Comparison of ENCODE assay signal across 8 cellular contexts in genomic region chrX:119853449-119853848, GRCh38. TPM values are rescaled to one million over a fixed set of nuclear protein-coding genes. Genes with fewer than 3 reads are reported as not detected.
DNase-seq lines count a peak whose midpoint lies in the region; ATAC-seq, FAIRE-seq and TF ChIP-seq lines count a peak whose summit lies in the region.

No MANE protein-coding gene starts in this region.

- H3K4me1 ChIP-seq in Loucy (ENCODE audit: insufficient read depth, low read length, poor library complexity, severe bottlenecking): peaks cover 10% of the 10 kb centered on the region

- H3K27me3 ChIP-seq in Loucy (ENCODE audit: insufficient read depth, low read length, poor library complexity, severe bottlenecking): no peaks in the 10 kb centered on the region
- H3K27me3 ChIP-seq in dorsolateral prefrontal cortex: peaks cover 0 to 31% (median 0%) of the 10 kb centered on the region in 45 donors

- FAIRE-seq in H54 (lab: Jason Lieb, UNC): no peak

- H3K79me2 ChIP-seq in Loucy (ENCODE audit: insufficient read depth, low read length): peaks cover 34% of the 10 kb centered on the region

- H3K4me3 ChIP-seq in Loucy (ENCODE audit: low read length, poor library complexity, severe bottlenecking) (peak overlapping the region; percentile 89), dorsolateral prefrontal cortex (peak overlapping the region in 58 of 59 donors; percentile 38 to 85 (median 70))

- TF ChIP-seq CTCF in C4-2B (conservative IDR thresholded peaks at IDR 0.05) (no peak), Loucy (conservative IDR thresholded peaks at IDR 0.05; ENCODE audit: low read length) (no peak), dorsolateral prefrontal cortex (IDR thresholded peaks at IDR 0.05 in 54 of 56, conservative IDR thresholded peaks at IDR 0.05 in 2 of 56; ENCODE audit: low read depth in 1 of 56, partially characterized antibody in 56 of 56) (peak in 1 of 56 donors; percentile 10), nephron (IDR thresholded peaks at IDR 0.05; ENCODE audit: unreplicated experiment in 3 of 3) (no peak)

- H3K9ac ChIP-seq in Loucy (ENCODE audit: low read depth, low read length, poor library complexity, severe bottlenecking): peak overlapping the region; percentile 72

- H3K27me3 Mint-ChIP-seq in nephron (ENCODE audit: low read depth): peaks cover 4% of the 10 kb centered on the region

- peaks cover 11% of the 10 kb centered on the region for H3K9me3 Mint-ChIP-seq in nephron

- H3K27ac ChIP-seq in C4-2B (peak overlapping the region; percentile 83; the same call in 1 of the 2 replicates), dorsolateral prefrontal cortex (peak overlapping the region in 55 of 59 donors; percentile 41 to 90 (median 81))

- no peaks in the 10 kb centered on the region; the same call in 1 of the 2 replicates for H3K36me3 ChIP-seq in Loucy (ENCODE audit: insufficient read depth, low read length)

- H3K4me3 Mint-ChIP-seq in nephron: peak overlapping the region; percentile 98 to 99 (median 98)

- no peaks in the 10 kb centered on the region for H3F3A ChIP-seq in Loucy (ENCODE audit: low read depth)

- peak overlapping the region; percentile 70 for H3K4me2 ChIP-seq in Loucy (ENCODE audit: low read depth, low read length, poor library complexity, severe bottlenecking)

- peaks cover 9% of the 10 kb centered on the region for H4K20me1 ChIP-seq in Loucy (ENCODE audit: insufficient read depth, low read length, poor library complexity, severe bottlenecking)

- H3K9me2 ChIP-seq in Loucy (replicated peaks; ENCODE audit: low read depth, low read length): no peaks in the 10 kb centered on the region

- peak overlapping the region; percentile 81 to 98 (median 97) for H3K27ac Mint-ChIP-seq in nephron

- intact Hi-C loops in dorsolateral prefrontal cortex (cut with DNase I): loop anchor here (1.0 to 5.0 kb wide), 4 partner anchors 18 to 246 kb away; partner anchors contain the start of genes NDUFA1 (in 2 of the 2), RNF113A (in 2 of the 2), RPL39 (in 2 of the 2) and NKAP (in 1 of the 2)

- peaks cover 19% of the 10 kb centered on the region for H3K4me1 Mint-ChIP-seq in nephron

- ATAC-seq in HG03175 (IDR thresholded peaks at IDR 0.05; ENCODE audit: unreplicated experiment): no peak
- ATAC-seq in HG03354 (IDR thresholded peaks at IDR 0.05; ENCODE audit: poor library complexity, severe bottlenecking, unreplicated experiment): no peak

- peak in 2 of 10 donors; percentile 3 to 4 for DNase-seq in dorsolateral prefrontal cortex
- no peak for DNase-seq in NCI-H226
- DNase-seq in H54 (ENCODE audit: insufficient read length, low spot score): no peak

- no peaks in the 10 kb centered on the region for H3K9me3 ChIP-seq in Loucy (ENCODE audit: insufficient read depth, low read depth, low read length)

- peaks cover 23% of the 10 kb centered on the region for H3K36me3 Mint-ChIP-seq in nephron (ENCODE audit: low read depth)

- no peak for TF ChIP-seq POLR2A in H54 (IDR thresholded peaks at IDR 0.05; ENCODE audit: low read depth, low read length)

- H2AFZ ChIP-seq in Loucy (ENCODE audit: low read length): peak overlapping the region; percentile 78

RNA-seq across cellular contexts. Expression of gene UPF3B, which starts 0.7 kb away (rescaled TPM):
- 10 to 100 TPM in 113 of 120 experiments, 1 to 10 TPM in 7; 9.1 to 20.2 (median 12.9) TPM for total RNA-seq in dorsolateral prefrontal cortex

RNA-seq across cellular contexts. Expression of gene RNF113A, which starts 18.1 kb away (rescaled TPM):
- total RNA-seq in dorsolateral prefrontal cortex: 10 to 100 TPM in 106 of 120 experiments, 1 to 10 TPM in 14; 6.9 to 18.1 (median 12.5) TPM

RNA-seq across cellular contexts. Expression of gene NDUFA1, which starts 18.2 kb away (rescaled TPM):
- 100 to 1,000 TPM in 73 of 120 experiments, 10 to 100 TPM in 47; 55.9 to 137 (median 104) TPM for total RNA-seq in dorsolateral prefrontal cortex

RNA-seq across cellular contexts. Expression of gene AKAP14, which starts 42.2 kb away (rescaled TPM):
- total RNA-seq in dorsolateral prefrontal cortex: 1 to 10 TPM in 27 of 120 experiments, under 1 TPM in 12, not detected in 81; 0.59 to 4.5 (median 1.3) TPM
